8 cellular contexts compared by ENCODE assay signal in genomic region chr3:38655708-38656300, GRCh38. TPM values are rescaled to one million over a fixed set of nuclear protein-coding genes. Genes with fewer than 3 reads are reported as not detected.
DNase-seq lines count a peak whose midpoint lies in the region; ATAC-seq and TF ChIP-seq lines count a peak whose summit lies in the region.

No MANE protein-coding gene starts in this region.

- DNase-seq in A673 (ENCODE audit: low spot score), result peak; percentile 56
- no peak for DNase-seq in GM10266 (ENCODE audit: extremely low spot score)
- DNase-seq in NCI-H2171 treated with DMSO at 0.1 percent for 48 hours (lab: John Stamatoyannopoulos, UW), result peak; percentile 56
- no peak for DNase-seq in left lobe of liver (ENCODE audit: low spot score)
- DNase-seq in gastrocnemius medialis, result no peak
- DNase-seq in activated effector memory CD4-positive, alpha-beta T cell treated with Interleukin-2 at 50 U/mL for 16 hours, result no peak
- DNase-seq in ureter (ENCODE audit: low spot score), result no peak

- CTCF ChIA-PET in A673 (lab: Charles Lee), result interaction anchor here (0.6 to 1.0 kb wide), 3 partner anchors 134 to 160 kb away, joined by 3 to 12 read pairs (median 6); partner anchors contain the start of gene EXOG

- H3K27me3 Mint-ChIP-seq in activated T-helper 17 cell treated with anti-CD3 and anti-CD28 coated beads, Interleukin-2, amount 50 U/mL, for 72 hours, result peaks cover 18% of the 10 kb centered on the region

- intact Hi-C loops in A673 (cut with micrococcal nuclease; ENCODE audit: unreplicated experiment) (loop anchor here (1.0 kb wide), 1 partner anchor 135 kb away; no protein-coding TSS in a partner anchor), gastrocnemius medialis (cut with DNase I; ENCODE audit: low total_unique reads) (no loop called here)

- H3K9me3 Mint-ChIP-seq in activated T-helper 17 cell treated with anti-CD3 and anti-CD28 coated beads, Interleukin-2, amount 50 U/mL, for 72 hours, result no peaks in the 10 kb centered on the region

- TF ChIP-seq POLR2A in gastrocnemius medialis (IDR thresholded peaks at IDR 0.05), result no peak

- no peak overlapping the region for H3K27ac ChIP-seq in A673 (ENCODE audit: low read depth, low read length, poor library complexity, severe bottlenecking)
- no peak overlapping the region for H3K27ac ChIP-seq in gastrocnemius medialis

- no peak overlapping the region for H3K4me3 Mint-ChIP-seq in activated T-helper 17 cell treated with anti-CD3 and anti-CD28 coated beads, Interleukin-2, amount 50 U/mL, for 72 hours

- POLR2A ChIA-PET in A673 (lab: Charles Lee; ENCODE audit: low non-redundant PET), result no interaction called here

- H3K36me3 Mint-ChIP-seq in activated T-helper 17 cell treated with anti-CD3 and anti-CD28 coated beads, Interleukin-2, amount 50 U/mL, for 72 hours (ENCODE audit: low read depth), result no peaks in the 10 kb centered on the region

- H3K27me3 ChIP-seq in A673 (replicated peaks; ENCODE audit: insufficient read depth, low read depth, low read length, poor library complexity), result no peaks in the 10 kb centered on the region
- H3K27me3 ChIP-seq in gastrocnemius medialis, result peaks cover 6 to 23% (median 17%) of the 10 kb centered on the region in 3 donors

- H3K4me1 Mint-ChIP-seq in activated T-helper 17 cell treated with anti-CD3 and anti-CD28 coated beads, Interleukin-2, amount 50 U/mL, for 72 hours, result no peaks in the 10 kb centered on the region

- in situ Hi-C loops in gastrocnemius medialis (cut with MboI; ENCODE audit: low sequenced_read_pairs in 4 of 4), result no loop called here

- H3K4me3 ChIP-seq in A673 (ENCODE audit: low read depth, low read length, poor library complexity, severe bottlenecking) (no peak overlapping the region), gastrocnemius medialis (no peak overlapping the region)

- H3K4me1 ChIP-seq in A673 (ENCODE audit: insufficient read depth, low read length, poor library complexity, severe bottlenecking), result no peaks in the 10 kb centered on the region
- peaks cover 0 to 3% of the 10 kb centered on the region in 2 donors for H3K4me1 ChIP-seq in gastrocnemius medialis

- no TSS peak for BruUV-seq in A673 (replicated peaks; lab: Mats Ljungman, UMichigan)

- ATAC-seq in activated T-helper 17 cell treated with anti-CD3 and anti-CD28 coated beads, Interleukin-2, amount 50 U/mL, for 72 hours (replicated peaks), result peak; percentile 48
- ATAC-seq in left lobe of liver, result peak; percentile 61
- ATAC-seq in gastrocnemius medialis, result no peak

- H3K27ac Mint-ChIP-seq in activated T-helper 17 cell treated with anti-CD3 and anti-CD28 coated beads, Interleukin-2, amount 50 U/mL, for 72 hours, result no peak overlapping the region

- TF ChIP-seq CTCF in A673 (conservative IDR thresholded peaks at IDR 0.05; ENCODE audit: low read depth, low read length) (peak; percentile 51), GM10266 (IDR thresholded peaks at IDR 0.05; ENCODE audit: control insufficient read depth, insufficient read depth, low read depth, missing control alignments) (peak; percentile 47), gastrocnemius medialis (IDR thresholded peaks at IDR 0.05 in 4 of 5, conservative IDR thresholded peaks at IDR 0.05 in 1 of 5) (peak in 2 of 5 experiments; percentile 8 to 31)

- H3K36me3 ChIP-seq in A673 (ENCODE audit: insufficient read depth, low read length, poor library complexity, severe bottlenecking) (no peaks in the 10 kb centered on the region), gastrocnemius medialis (no peaks in the 10 kb centered on the region)

- no peaks in the 10 kb centered on the region for H3K9me3 ChIP-seq in A673 (ENCODE audit: low read depth, low read length, poor library complexity, severe bottlenecking)
- H3K9me3 ChIP-seq in gastrocnemius medialis, result no peaks in the 10 kb centered on the region

RNA-seq across cellular contexts. Expression of gene SCN5A, which starts 6.3 kb away (rescaled TPM):
- total RNA-seq in A673 (2021) (0.54 and 1.0 TPM in 2 replicates), left lobe of liver (0.05 TPM), gastrocnemius medialis (1 to 10 TPM in 2 of 4 donors, under 1 TPM in 1, not detected in 1; 0.05 to 4.3 (median 2.8) TPM), ureter (3.5 TPM)
- total RNA-seq in activated T-helper 17 cell treated with anti-CD3 and anti-CD28 coated beads, Interleukin-2, amount 50 U/mL, for 72 hours, result under 1 TPM; 0.35 to 0.85 TPM

Comparison
In these comparisons a context has a peak if more than half of its experiments do, and no peak if none do; other contexts are left out.
1. DNase-seq: peak in A673 (single experiment) and NCI-H2171 treated with DMSO at 0.1 percent for 48 hours (single experiment); none in GM10266 (single experiment), left lobe of liver (single experiment), gastrocnemius medialis (0 of 2), activated effector memory CD4-positive, alpha-beta T cell treated with Interleukin-2 at 50 U/mL for 16 hours (single experiment) and ureter (single experiment).
2. ATAC-seq: peak in activated T-helper 17 cell treated with anti-CD3 and anti-CD28 coated beads, Interleukin-2, amount 50 U/mL, for 72 hours (single experiment) and left lobe of liver (single experiment); none in gastrocnemius medialis (0 of 2).